ENCODE assay signal across 1 cellular context in the genomic region with DNA sequence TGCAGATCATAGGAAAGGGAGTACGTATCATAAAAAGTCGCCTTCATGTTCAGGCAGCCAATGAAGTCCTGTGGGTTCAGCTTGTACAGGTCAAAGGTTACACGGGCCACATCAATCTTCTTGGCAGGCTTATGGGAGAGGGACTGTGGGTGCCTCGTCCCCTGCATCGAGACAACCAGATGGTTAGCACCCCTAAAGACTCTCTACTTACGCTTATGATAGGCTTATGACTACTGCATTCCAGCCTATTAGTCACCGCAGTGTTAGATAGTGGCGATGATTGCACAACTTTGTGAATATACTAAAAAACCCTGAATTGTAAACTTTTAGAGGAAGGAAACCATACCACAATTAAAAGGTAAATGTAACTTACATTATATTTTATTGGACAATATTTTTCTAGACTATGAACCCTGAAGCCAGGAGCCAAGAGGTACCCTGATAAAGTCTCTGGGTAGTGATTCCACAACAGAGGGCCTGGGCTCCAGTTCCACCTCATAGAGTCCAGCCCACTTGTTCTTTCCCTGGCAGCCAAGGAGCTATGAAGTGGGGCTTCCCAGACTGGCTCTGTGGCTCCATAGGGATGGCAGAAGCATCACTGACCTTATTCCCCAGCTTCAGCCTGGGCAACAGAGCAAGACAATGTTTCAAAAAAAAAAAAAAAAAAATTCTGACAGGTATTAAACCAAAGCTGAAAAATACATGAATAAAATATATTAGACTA.
TF ChIP-seq lines count a peak whose summit lies in the region.

No MANE protein-coding gene starts in this region.

TF ChIP-seq in K562, 482 proteins besides CTCF, POLR2A, EP300 and RAD21 (continues in another document):
- TF ChIP-seq, protein P1, sequence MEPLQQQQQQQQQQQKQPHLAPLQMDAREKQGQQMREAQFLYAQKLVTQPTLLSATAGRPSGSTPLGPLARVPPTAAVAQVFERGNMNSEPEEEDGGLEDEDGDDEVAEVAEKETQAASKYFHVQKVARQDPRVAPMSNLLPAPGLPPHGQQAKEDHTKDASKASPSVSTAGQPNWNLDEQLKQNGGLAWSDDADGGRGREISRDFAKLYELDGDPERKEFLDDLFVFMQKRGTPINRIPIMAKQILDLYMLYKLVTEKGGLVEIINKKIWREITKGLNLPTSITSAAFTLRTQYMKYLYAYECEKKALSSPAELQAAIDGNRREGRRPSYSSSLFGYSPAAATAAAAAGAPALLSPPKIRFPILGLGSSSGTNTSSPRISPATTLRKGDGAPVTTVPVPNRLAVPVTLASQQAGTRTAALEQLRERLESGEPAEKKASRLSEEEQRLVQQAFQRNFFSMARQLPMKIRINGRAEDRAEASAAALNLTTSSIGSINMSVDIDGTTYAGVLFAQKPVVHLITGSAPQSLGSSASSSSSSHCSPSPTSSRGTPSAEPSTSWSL (CRISPR knock-in tag; IDR thresholded peaks at IDR 0.05; ENCODE audit: borderline replicate concordance) = no peak
- TF ChIP-seq TEAD1 (CRISPR knock-in tag; IDR thresholded peaks at IDR 0.05) (0 out of 4 replicates have a peak, but pooled peaks of 1 of the 2 experiments have one; percentile 36), ZNF184 (CRISPR knock-in tag; IDR thresholded peaks at IDR 0.05) (no peak), EHMT2 (IDR thresholded peaks at IDR 0.05) (no peak), MEF2D (tag; conservative IDR thresholded peaks at IDR 0.05; ENCODE audit: low read depth) (no peak), ZNF76 (CRISPR knock-in tag; IDR thresholded peaks at IDR 0.05; ENCODE audit: borderline replicate concordance) (no peak), TAF9B (IDR thresholded peaks at IDR 0.05; ENCODE audit: partially characterized antibody) (no peak), SAP30 (IDR thresholded peaks at IDR 0.05; ENCODE audit: borderline replicate concordance, insufficient read depth, low read depth, low read length, poor library complexity, severe bottlenecking) (no peak), RCOR1 (IDR thresholded peaks at IDR 0.05; ENCODE audit: borderline replicate concordance in 1 of 2, low read depth in 2 of 2, low read length in 2 of 2) (no peak), SMARCA5 (IDR thresholded peaks at IDR 0.05) (no peak), CHD1 (IDR thresholded peaks at IDR 0.05; ENCODE audit: low read length) (no peak), C11orf30 (IDR thresholded peaks at IDR 0.05; ENCODE audit: low read depth) (no peak), DNMT1 (IDR thresholded peaks at IDR 0.05) (no peak), ZNF830 (CRISPR knock-in tag; IDR thresholded peaks at IDR 0.05) (no peak), FOS (IDR thresholded peaks at IDR 0.05; ENCODE audit: extremely low read depth, insufficient read length) (no peak), ARID2 (IDR thresholded peaks at IDR 0.05) (no peak), NR2C1 (IDR thresholded peaks at IDR 0.05) (peak; percentile 41; the same call in 1 of the 2 replicates), NR2C1 (tag; IDR thresholded peaks at IDR 0.05) (peak; percentile 68; the same call in 1 of the 2 replicates), FOSL1 (tag; conservative IDR thresholded peaks at IDR 0.05) (peak; percentile 76), KLF6 (CRISPR knock-in tag; IDR thresholded peaks at IDR 0.05; ENCODE audit: borderline replicate concordance) (no peak), ZNF696 (CRISPR knock-in tag; conservative IDR thresholded peaks at IDR 0.05) (no peak), CEBPG (CRISPR knock-in tag; IDR thresholded peaks at IDR 0.05) (peak; percentile 67), CEBPG (tag; conservative IDR thresholded peaks at IDR 0.05 in 1 of 2, IDR thresholded peaks at IDR 0.05 in 1 of 2) (peak; percentile 70 to 74), YY1 (IDR thresholded peaks at IDR 0.05; ENCODE audit: borderline replicate concordance in 1 of 3, control insufficient read depth in 1 of 3, extremely low read depth in 1 of 3, insufficient read depth in 3 of 3, insufficient read length in 1 of 3, insufficient replicate concordance in 2 of 3, low read depth in 1 of 3, low read length in 2 of 3) (no peak), ZNF197 (CRISPR knock-in tag; IDR thresholded peaks at IDR 0.05; ENCODE audit: low read depth) (no peak), MCM3 (IDR thresholded peaks at IDR 0.05) (no peak), PHTF2 (CRISPR knock-in tag; IDR thresholded peaks at IDR 0.05) (no peak), ZFP30 (CRISPR knock-in tag; IDR thresholded peaks at IDR 0.05; ENCODE audit: borderline replicate concordance) (no peak), TAF15 (IDR thresholded peaks at IDR 0.05; ENCODE audit: low read depth, low read length) (no peak), HMGN3 (IDR thresholded peaks at IDR 0.05; ENCODE audit: borderline replicate concordance, extremely low read depth, insufficient read length, low read depth, low read length) (no peak), ZBTB8A (IDR thresholded peaks at IDR 0.05; ENCODE audit: partially characterized antibody) (no peak), ARNT (IDR thresholded peaks at IDR 0.05) (no peak), MEIS2 (IDR thresholded peaks at IDR 0.05; ENCODE audit: partially characterized antibody) (peak; percentile 52), SIRT6 (IDR thresholded peaks at IDR 0.05; ENCODE audit: low read depth, low read length) (no peak), LARP7 (IDR thresholded peaks at IDR 0.05) (no peak), PRPF4 (IDR thresholded peaks at IDR 0.05; ENCODE audit: insufficient read depth, low read depth, low read length, poor library complexity, severe bottlenecking) (no peak), ZNF445 (CRISPR knock-in tag; IDR thresholded peaks at IDR 0.05; ENCODE audit: low read depth) (no peak), RUNX1 (IDR thresholded peaks at IDR 0.05; ENCODE audit: low read depth) (no peak), TCF7 (IDR thresholded peaks at IDR 0.05; ENCODE audit: borderline replicate concordance) (no peak)
- TF ChIP-seq, protein P2, sequence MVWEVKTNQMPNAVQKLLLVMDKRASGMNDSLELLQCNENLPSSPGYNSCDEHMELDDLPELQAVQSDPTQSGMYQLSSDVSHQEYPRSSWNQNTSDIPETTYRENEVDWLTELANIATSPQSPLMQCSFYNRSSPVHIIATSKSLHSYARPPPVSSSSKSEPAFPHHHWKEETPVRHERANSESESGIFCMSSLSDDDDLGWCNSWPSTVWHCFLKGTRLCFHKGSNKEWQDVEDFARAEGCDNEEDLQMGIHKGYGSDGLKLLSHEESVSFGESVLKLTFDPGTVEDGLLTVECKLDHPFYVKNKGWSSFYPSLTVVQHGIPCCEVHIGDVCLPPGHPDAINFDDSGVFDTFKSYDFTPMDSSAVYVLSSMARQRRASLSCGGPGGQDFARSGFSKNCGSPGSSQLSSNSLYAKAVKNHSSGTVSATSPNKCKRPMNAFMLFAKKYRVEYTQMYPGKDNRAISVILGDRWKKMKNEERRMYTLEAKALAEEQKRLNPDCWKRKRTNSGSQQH (CRISPR knock-in tag; IDR thresholded peaks at IDR 0.05) = no peak
- TF ChIP-seq, protein P3, sequence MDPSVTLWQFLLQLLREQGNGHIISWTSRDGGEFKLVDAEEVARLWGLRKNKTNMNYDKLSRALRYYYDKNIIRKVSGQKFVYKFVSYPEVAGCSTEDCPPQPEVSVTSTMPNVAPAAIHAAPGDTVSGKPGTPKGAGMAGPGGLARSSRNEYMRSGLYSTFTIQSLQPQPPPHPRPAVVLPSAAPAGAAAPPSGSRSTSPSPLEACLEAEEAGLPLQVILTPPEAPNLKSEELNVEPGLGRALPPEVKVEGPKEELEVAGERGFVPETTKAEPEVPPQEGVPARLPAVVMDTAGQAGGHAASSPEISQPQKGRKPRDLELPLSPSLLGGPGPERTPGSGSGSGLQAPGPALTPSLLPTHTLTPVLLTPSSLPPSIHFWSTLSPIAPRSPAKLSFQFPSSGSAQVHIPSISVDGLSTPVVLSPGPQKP (CRISPR knock-in tag; IDR thresholded peaks at IDR 0.05) = no peak
- TF ChIP-seq, protein P4, sequence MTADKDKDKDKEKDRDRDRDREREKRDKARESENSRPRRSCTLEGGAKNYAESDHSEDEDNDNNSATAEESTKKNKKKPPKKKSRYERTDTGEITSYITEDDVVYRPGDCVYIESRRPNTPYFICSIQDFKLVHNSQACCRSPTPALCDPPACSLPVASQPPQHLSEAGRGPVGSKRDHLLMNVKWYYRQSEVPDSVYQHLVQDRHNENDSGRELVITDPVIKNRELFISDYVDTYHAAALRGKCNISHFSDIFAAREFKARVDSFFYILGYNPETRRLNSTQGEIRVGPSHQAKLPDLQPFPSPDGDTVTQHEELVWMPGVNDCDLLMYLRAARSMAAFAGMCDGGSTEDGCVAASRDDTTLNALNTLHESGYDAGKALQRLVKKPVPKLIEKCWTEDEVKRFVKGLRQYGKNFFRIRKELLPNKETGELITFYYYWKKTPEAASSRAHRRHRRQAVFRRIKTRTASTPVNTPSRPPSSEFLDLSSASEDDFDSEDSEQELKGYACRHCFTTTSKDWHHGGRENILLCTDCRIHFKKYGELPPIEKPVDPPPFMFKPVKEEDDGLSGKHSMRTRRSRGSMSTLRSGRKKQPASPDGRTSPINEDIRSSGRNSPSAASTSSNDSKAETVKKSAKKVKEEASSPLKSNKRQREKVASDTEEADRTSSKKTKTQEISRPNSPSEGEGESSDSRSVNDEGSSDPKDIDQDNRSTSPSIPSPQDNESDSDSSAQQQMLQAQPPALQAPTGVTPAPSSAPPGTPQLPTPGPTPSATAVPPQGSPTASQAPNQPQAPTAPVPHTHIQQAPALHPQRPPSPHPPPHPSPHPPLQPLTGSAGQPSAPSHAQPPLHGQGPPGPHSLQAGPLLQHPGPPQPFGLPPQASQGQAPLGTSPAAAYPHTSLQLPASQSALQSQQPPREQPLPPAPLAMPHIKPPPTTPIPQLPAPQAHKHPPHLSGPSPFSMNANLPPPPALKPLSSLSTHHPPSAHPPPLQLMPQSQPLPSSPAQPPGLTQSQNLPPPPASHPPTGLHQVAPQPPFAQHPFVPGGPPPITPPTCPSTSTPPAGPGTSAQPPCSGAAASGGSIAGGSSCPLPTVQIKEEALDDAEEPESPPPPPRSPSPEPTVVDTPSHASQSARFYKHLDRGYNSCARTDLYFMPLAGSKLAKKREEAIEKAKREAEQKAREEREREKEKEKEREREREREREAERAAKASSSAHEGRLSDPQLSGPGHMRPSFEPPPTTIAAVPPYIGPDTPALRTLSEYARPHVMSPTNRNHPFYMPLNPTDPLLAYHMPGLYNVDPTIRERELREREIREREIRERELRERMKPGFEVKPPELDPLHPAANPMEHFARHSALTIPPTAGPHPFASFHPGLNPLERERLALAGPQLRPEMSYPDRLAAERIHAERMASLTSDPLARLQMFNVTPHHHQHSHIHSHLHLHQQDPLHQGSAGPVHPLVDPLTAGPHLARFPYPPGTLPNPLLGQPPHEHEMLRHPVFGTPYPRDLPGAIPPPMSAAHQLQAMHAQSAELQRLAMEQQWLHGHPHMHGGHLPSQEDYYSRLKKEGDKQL (CRISPR knock-in tag; IDR thresholded peaks at IDR 0.05; ENCODE audit: borderline replicate concordance) = no peak
- TF ChIP-seq, protein P5, sequence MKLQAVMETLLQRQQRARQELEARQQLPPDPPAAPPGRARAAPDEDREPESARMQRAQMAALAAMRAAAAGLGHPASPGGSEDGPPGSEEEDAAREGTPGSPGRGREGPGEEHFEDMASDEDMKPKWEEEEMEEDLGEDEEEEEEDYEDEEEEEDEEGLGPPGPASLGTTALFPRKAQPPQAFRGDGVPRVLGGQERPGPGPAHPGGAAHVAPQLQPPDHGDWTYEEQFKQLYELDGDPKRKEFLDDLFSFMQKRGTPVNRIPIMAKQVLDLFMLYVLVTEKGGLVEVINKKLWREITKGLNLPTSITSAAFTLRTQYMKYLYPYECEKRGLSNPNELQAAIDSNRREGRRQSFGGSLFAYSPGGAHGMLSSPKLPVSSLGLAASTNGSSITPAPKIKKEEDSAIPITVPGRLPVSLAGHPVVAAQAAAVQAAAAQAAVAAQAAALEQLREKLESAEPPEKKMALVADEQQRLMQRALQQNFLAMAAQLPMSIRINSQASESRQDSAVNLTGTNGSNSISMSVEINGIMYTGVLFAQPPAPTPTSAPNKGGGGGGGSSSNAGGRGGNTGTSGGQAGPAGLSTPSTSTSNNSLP (IDR thresholded peaks at IDR 0.05; ENCODE audit: borderline replicate concordance, low read depth, low read length) = no peak
- TF ChIP-seq, protein P6, sequence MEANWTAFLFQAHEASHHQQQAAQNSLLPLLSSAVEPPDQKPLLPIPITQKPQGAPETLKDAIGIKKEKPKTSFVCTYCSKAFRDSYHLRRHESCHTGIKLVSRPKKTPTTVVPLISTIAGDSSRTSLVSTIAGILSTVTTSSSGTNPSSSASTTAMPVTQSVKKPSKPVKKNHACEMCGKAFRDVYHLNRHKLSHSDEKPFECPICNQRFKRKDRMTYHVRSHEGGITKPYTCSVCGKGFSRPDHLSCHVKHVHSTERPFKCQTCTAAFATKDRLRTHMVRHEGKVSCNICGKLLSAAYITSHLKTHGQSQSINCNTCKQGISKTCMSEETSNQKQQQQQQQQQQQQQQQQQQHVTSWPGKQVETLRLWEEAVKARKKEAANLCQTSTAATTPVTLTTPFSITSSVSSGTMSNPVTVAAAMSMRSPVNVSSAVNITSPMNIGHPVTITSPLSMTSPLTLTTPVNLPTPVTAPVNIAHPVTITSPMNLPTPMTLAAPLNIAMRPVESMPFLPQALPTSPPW (CRISPR knock-in tag; IDR thresholded peaks at IDR 0.05) = no peak
- TF ChIP-seq, protein P7, sequence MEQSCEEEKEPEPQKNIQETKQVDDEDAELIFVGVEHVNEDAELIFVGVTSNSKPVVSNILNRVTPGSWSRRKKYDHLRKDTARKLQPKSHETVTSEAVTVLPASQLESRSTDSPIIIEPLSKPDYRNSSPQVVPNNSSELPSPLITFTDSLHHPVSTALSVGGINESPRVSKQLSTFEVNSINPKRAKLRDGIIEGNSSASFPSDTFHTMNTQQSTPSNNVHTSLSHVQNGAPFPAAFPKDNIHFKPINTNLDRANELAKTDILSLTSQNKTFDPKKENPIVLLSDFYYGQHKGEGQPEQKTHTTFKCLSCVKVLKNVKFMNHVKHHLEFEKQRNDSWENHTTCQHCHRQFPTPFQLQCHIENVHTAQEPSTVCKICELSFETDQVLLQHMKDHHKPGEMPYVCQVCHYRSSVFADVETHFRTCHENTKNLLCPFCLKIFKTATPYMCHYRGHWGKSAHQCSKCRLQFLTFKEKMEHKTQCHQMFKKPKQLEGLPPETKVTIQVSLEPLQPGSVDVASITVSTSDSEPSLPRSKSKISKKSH (CRISPR knock-in tag; IDR thresholded peaks at IDR 0.05) = no peak
- TF ChIP-seq, protein P8, sequence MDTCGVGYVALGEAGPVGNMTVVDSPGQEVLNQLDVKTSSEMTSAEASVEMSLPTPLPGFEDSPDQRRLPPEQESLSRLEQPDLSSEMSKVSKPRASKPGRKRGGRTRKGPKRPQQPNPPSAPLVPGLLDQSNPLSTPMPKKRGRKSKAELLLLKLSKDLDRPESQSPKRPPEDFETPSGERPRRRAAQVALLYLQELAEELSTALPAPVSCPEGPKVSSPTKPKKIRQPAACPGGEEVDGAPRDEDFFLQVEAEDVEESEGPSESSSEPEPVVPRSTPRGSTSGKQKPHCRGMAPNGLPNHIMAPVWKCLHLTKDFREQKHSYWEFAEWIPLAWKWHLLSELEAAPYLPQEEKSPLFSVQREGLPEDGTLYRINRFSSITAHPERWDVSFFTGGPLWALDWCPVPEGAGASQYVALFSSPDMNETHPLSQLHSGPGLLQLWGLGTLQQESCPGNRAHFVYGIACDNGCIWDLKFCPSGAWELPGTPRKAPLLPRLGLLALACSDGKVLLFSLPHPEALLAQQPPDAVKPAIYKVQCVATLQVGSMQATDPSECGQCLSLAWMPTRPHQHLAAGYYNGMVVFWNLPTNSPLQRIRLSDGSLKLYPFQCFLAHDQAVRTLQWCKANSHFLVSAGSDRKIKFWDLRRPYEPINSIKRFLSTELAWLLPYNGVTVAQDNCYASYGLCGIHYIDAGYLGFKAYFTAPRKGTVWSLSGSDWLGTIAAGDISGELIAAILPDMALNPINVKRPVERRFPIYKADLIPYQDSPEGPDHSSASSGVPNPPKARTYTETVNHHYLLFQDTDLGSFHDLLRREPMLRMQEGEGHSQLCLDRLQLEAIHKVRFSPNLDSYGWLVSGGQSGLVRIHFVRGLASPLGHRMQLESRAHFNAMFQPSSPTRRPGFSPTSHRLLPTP (IDR thresholded peaks at IDR 0.05; ENCODE audit: borderline replicate concordance, extremely low read depth, insufficient read length) = no peak
